ENCODE assay signal across 27 cellular contexts in the genomic region with DNA sequence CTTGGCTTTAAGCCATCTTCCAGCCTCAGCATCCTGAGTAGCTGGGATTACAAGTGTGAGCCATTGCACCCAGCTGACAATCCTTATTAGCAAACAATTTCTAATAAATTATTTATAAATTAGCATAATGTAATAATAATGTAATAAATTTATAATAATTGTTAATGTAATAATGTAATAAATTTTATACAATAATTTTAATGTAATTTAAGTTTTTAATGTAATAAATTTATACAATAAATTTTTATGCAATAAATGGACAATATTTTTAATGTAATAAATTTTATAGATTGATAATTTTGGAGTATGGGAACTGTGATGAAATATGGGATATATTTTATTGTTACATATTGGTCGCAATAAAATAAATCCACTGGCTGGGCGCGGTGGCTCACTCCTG.
"Had no signal": no experiment of that assay in that cellular context is flagged by ENCODE, and none has a peak within 500 bp of the region (broad histone marks: within the 10 kb centered on the region; RNA-seq: fewer than 3 reads in every experiment).

No MANE protein-coding gene starts in this region.

- H3K27me3 Mint-ChIP-seq: naive B cell; progenitor cell of endocrine pancreas; stimulated activated memory B cell treated with anti-CD40 and anti-IgM and Interleukin-4, amounts not matched to agents 10 μg/mL and 1 μg/mL and 100 μg/mL, for 72 hours; stimulated activated naive CD8-positive, alpha-beta T cell treated with anti-CD3 and anti-CD28 coated beads, Interleukin-15, amount 100 ng/mL, for 72 hours had no signal

- H3K36me3 Mint-ChIP-seq: immature natural killer cell; mesothelial cell of epicardium; naive B cell; natural killer cell; neural progenitor cell; stimulated activated memory B cell treated with anti-CD40 and anti-IgM and Interleukin-4, amounts not matched to agents 10 μg/mL and 1 μg/mL and 100 μg/mL, for 72 hours had no signal

- H3K4me1 ChIP-seq: left ventricle myocardium inferior, neural progenitor cell, right atrium auricular region, right lobe of liver, tibial nerve, upper lobe of left lung, vagina had no signal

- H3K9me3 Mint-ChIP-seq: mesothelial cell of epicardium; nephron progenitor cell; neural progenitor cell; stimulated activated memory B cell treated with anti-CD40 and anti-IgM and Interleukin-4, amounts not matched to agents 10 μg/mL and 1 μg/mL and 100 μg/mL, for 72 hours; stimulated activated naive CD8-positive, alpha-beta T cell treated with anti-CD3 and anti-CD28 coated beads, Interleukin-15, amount 100 ng/mL, for 72 hours had no signal

- DNase-seq: immature natural killer cell; left ventricle myocardium inferior; mesendoderm; naive B cell; natural killer cell; nephron progenitor cell; occipital lobe; right lobe of liver; stimulated activated CD4-positive, alpha-beta T cell treated with anti-CD3 and anti-CD28 coated beads, Interleukin-1b, Interleukin-23, amount 100 ng/mL, for 48 hours; stimulated activated CD4-positive, alpha-beta T cell treated with anti-CD3 and anti-CD28 coated beads, Interleukin-2, amount 100 ng/mL, for 48 hours; stimulated activated CD4-positive, alpha-beta T cell treated with anti-CD3 and anti-CD28 coated beads, Interleukin-4, amount 100 ng/mL, for 4 hours; stimulated activated CD8-positive, alpha-beta memory T cell treated with anti-CD3 and anti-CD28 coated beads, Interleukin-4, amount 100 ng/mL, for 48 hours; stimulated activated naive CD4-positive, alpha-beta T cell treated with Interleukin-2 at 50 U/mL for 16 hours; stimulated activated naive CD8-positive, alpha-beta T cell treated with anti-CD3 and anti-CD28 coated beads, Interleukin-15, amount 100 ng/mL, for 72 hours; substantia nigra; upper lobe of left lung had no signal

- H3K4me3 Mint-ChIP-seq: immature natural killer cell; mesothelial cell of epicardium; naive B cell; natural killer cell; nephron progenitor cell; neural progenitor cell; stimulated activated memory B cell treated with anti-CD40 and anti-IgM and Interleukin-4, amounts not matched to agents 10 μg/mL and 1 μg/mL and 100 μg/mL, for 72 hours; stimulated activated naive CD8-positive, alpha-beta T cell treated with anti-CD3 and anti-CD28 coated beads, Interleukin-15, amount 100 ng/mL, for 72 hours had no signal

- H3K27me3 ChIP-seq: neural progenitor cell, neutrophil, right atrium auricular region, right lobe of liver, tibial nerve, upper lobe of left lung, vagina had no signal

- H3K4me3 ChIP-seq: left ventricle myocardium inferior, lung, neural progenitor cell, right atrium auricular region, right lobe of liver, smooth muscle cell, tibial nerve, upper lobe of left lung, vagina had no signal

- H3K27ac ChIP-seq: left ventricle myocardium inferior, neural progenitor cell, neutrophil, right atrium auricular region, right lobe of liver, tibial nerve, upper lobe of left lung, vagina had no signal

- H3K36me3 ChIP-seq: left ventricle myocardium inferior, neural progenitor cell, neutrophil, right atrium auricular region, right lobe of liver, tibial nerve, upper lobe of left lung, vagina had no signal

- ATAC-seq: natural killer cell; right lobe of liver; stimulated activated memory B cell treated with anti-CD40 and anti-IgM and Interleukin-4, amounts not matched to agents 10 μg/mL and 1 μg/mL and 100 μg/mL, for 72 hours; stimulated activated naive CD8-positive, alpha-beta T cell treated with anti-CD3 and anti-CD28 coated beads, Interleukin-15, amount 100 ng/mL, for 72 hours had no signal

- H3K27ac Mint-ChIP-seq: immature natural killer cell; mesothelial cell of epicardium; naive B cell; natural killer cell; nephron progenitor cell; neural progenitor cell; progenitor cell of endocrine pancreas; stimulated activated memory B cell treated with anti-CD40 and anti-IgM and Interleukin-4, amounts not matched to agents 10 μg/mL and 1 μg/mL and 100 μg/mL, for 72 hours; stimulated activated naive CD8-positive, alpha-beta T cell treated with anti-CD3 and anti-CD28 coated beads, Interleukin-15, amount 100 ng/mL, for 72 hours had no signal

- H3K9me3 ChIP-seq: left ventricle myocardium inferior, neutrophil, right atrium auricular region, right lobe of liver, tibial nerve, upper lobe of left lung, vagina had no signal

- H3K4me1 Mint-ChIP-seq: immature natural killer cell; mesothelial cell of epicardium; naive B cell; natural killer cell; nephron progenitor cell; neural progenitor cell; stimulated activated memory B cell treated with anti-CD40 and anti-IgM and Interleukin-4, amounts not matched to agents 10 μg/mL and 1 μg/mL and 100 μg/mL, for 72 hours; stimulated activated naive CD8-positive, alpha-beta T cell treated with anti-CD3 and anti-CD28 coated beads, Interleukin-15, amount 100 ng/mL, for 72 hours had no signal

- FAIRE-seq: islet of Langerhans had no signal
